In genomic region chr3:187186375-187186774, GRCh38 we compare ENCODE assay signal across 16 cellular contexts. TPM values are rescaled to one million over a fixed set of nuclear protein-coding genes. Genes with fewer than 3 reads are reported as not detected.
DNase-seq lines count a peak whose midpoint lies in the region; ATAC-seq, FAIRE-seq and TF ChIP-seq lines count a peak whose summit lies in the region.
"Had no signal": no experiment of that assay in that cellular context is flagged by ENCODE, and none has a peak within 500 bp of the region (broad histone marks: within the 10 kb centered on the region; RNA-seq: fewer than 3 reads in every experiment).

No MANE protein-coding gene starts in this region.

- TF ChIP-seq RAD21 in HCT116 (IDR thresholded peaks at IDR 0.05; ENCODE audit: low read depth) (no peak), K562 (CRISPR knock-in tag; conservative IDR thresholded peaks at IDR 0.05 in 1 of 2, IDR thresholded peaks at IDR 0.05 in 1 of 2) (no peak)

- peak overlapping the region; percentile 58 for H2AFZ ChIP-seq in HCT116 (ENCODE audit: low read depth, low read length, poor library complexity, severe bottlenecking)
- peak overlapping the region; percentile 43 for H2AFZ ChIP-seq in K562 (ENCODE audit: low read depth, low read length)
- no peak overlapping the region for H2AFZ ChIP-seq in keratinocyte (ENCODE audit: control insufficient read depth, low read length)

- peaks cover 7 to 21% of the 10 kb centered on the region in 2 experiments; a peak in 3 of 4 replicates for H3K4me1 ChIP-seq in HCT116 (ENCODE audit: control insufficient read depth in 1 of 2, insufficient read depth in 2 of 2, low read length in 2 of 2)
- H3K4me1 ChIP-seq in K562 (replicated peaks in 1 of 2; ENCODE audit: control insufficient read depth in 2 of 2, insufficient read depth in 2 of 2, low read length in 2 of 2) = peaks cover 3 to 15% of the 10 kb centered on the region in 2 experiments; a peak in 3 of 5 replicates
- peaks cover 28% of the 10 kb centered on the region for H3K4me1 ChIP-seq in keratinocyte (ENCODE audit: control insufficient read depth, extremely low read depth, insufficient read depth, low read length)

- ATAC-seq in HCT116 (peak; percentile 42), K562 (no peak; the same call in 2 of the 3 replicates)

- no peaks in the 10 kb centered on the region for H3K9me2 ChIP-seq in HCT116 (ENCODE audit: insufficient read depth)

- intact Hi-C loops in HCT116 (cut with micrococcal nuclease) (no loop called here), K562 (cut with micrococcal nuclease) (no loop called here)

- H3K9me1 ChIP-seq in K562 (ENCODE audit: control insufficient read depth, insufficient read depth, low read length) (no peaks in the 10 kb centered on the region), keratinocyte (ENCODE audit: control insufficient read depth, extremely low read depth, insufficient read depth, low read length) (no peaks in the 10 kb centered on the region)

- 0 out of 2 replicates have a peak, but pooled peaks cover under 1% of the 10 kb centered on the region for H3K27me3 ChIP-seq in HCT116 (ENCODE audit: insufficient read depth, low read length)
- peaks cover 7 to 14% of the 10 kb centered on the region in 2 experiments; a peak in 3 of 5 replicates for H3K27me3 ChIP-seq in K562 (ENCODE audit: control insufficient read depth in 2 of 2, insufficient read depth in 2 of 2, low read length in 2 of 2)
- no peaks in the 10 kb centered on the region for H3K27me3 ChIP-seq in keratinocyte (ENCODE audit: control insufficient read depth, extremely low read depth, insufficient read depth, low read length)
- no peaks in the 10 kb centered on the region for H3K27me3 ChIP-seq in MG63
- H3K27me3 ChIP-seq: neutrophil, upper lobe of right lung had no signal

- TF ChIP-seq EP300 in K562 (IDR thresholded peaks at IDR 0.05; ENCODE audit: low read length) = no peak

- no peaks in the 10 kb centered on the region for H4K20me1 ChIP-seq in HCT116 (ENCODE audit: insufficient read depth)
- no peaks in the 10 kb centered on the region for H4K20me1 ChIP-seq in K562 (replicated peaks; ENCODE audit: control insufficient read depth, insufficient read depth, low read length)
- no peaks in the 10 kb centered on the region for H4K20me1 ChIP-seq in keratinocyte (ENCODE audit: control insufficient read depth, extremely low read depth, insufficient read depth, low read length)

- FAIRE-seq in K562 (lab: Jason Lieb, UNC) = no peak
- no peak for FAIRE-seq in keratinocyte (lab: Jason Lieb, UNC)
- peak; percentile 30 for FAIRE-seq in urothelium cell line (lab: Jason Lieb, UNC)

- RAD21 ChIA-PET in HCT116 (lab: Charles Lee; ENCODE audit: low non-redundant PET in 1 of 2, low total read pairs in 2 of 2, uncharacterized antibody in 2 of 2, unreplicated experiment in 2 of 2) = no interaction called here

- in situ Hi-C loops in K562 (cut with MboI) = no loop called here

- no TSS peak for BruUV-seq in HCT116 (replicated peaks; lab: Mats Ljungman, UMichigan)
- BruUV-seq in K562 (replicated peaks; lab: Mats Ljungman, UMichigan) = no TSS peak

- H3K27ac ChIP-seq in HCT116 (ENCODE audit: low read depth, low read length) = no peak overlapping the region
- peak overlapping the region; percentile 36; the same call in 1 of the 3 replicates for H3K27ac ChIP-seq in K562 (ENCODE audit: extremely low read depth, low read depth, low read length)
- no peak overlapping the region for H3K27ac ChIP-seq in keratinocyte (ENCODE audit: control insufficient read depth, insufficient read depth, low read length)
- H3K27ac ChIP-seq: neutrophil had no signal

- POLR2A ChIA-PET in HCT116 (lab: Charles Lee) = no interaction called here
- POLR2A ChIA-PET in K562 (lab: Yijun Ruan, JAX) = interaction anchor here (0.8 kb wide), 1 partner anchor 13 kb away, joined by 3 read pairs; no protein-coding TSS in a partner anchor

- dilution Hi-C loops in keratinocyte (cut with MboI; ENCODE audit: extremely low pct_ligation_motif_present, low sequenced_read_pairs) = no loop called here

- no peak for DNase-seq in HCT116 (ENCODE audit: low read depth, low spot score)
- DNase-seq in K562 (ENCODE audit: extremely low read depth in 1 of 4, low spot score in 3 of 4) = no peak
- no peak for DNase-seq in keratinocyte (ENCODE audit: low read depth, low spot score)
- DNase-seq in urothelium cell line (ENCODE audit: low spot score) = no peak
- DNase-seq in NK-92 treated with Interleukin-12 subunit alpha and Interleukin-12 subunit beta, amount 100 ng/mL, for 24 hours (lab: John Stamatoyannopoulos, UW) = no peak
- DNase-seq in MG63 = no peak
- DNase-seq in medulla oblongata (ENCODE audit: extremely low spot score) = no peak
- no peak for DNase-seq in NCI-H1694 (lab: John Stamatoyannopoulos, UW)
- DNase-seq: activated CD4-positive, alpha-beta T cell treated with anti-CD3 and anti-CD28 coated beads, Interleukin-2, amount 50 U/mL, for 48 hours; amygdala; C1 segment of cervical spinal cord; dermis blood vessel endothelial cell; DND-41; NCI-H524 treated with DMSO at 0.1 percent for 48 hours; upper lobe of right lung had no signal

- TF ChIP-seq CTCF in HCT116 (IDR thresholded peaks at IDR 0.05 in 2 of 3, conservative IDR thresholded peaks at IDR 0.05 in 1 of 3; ENCODE audit: borderline replicate concordance in 1 of 3, insufficient read depth in 1 of 3, low read depth in 2 of 3, low read length in 2 of 3) (no peak), K562 (IDR thresholded peaks at IDR 0.05 in 2 of 3, conservative IDR thresholded peaks at IDR 0.05 in 1 of 3; ENCODE audit: insufficient read depth in 2 of 3, low read depth in 1 of 3, low read length in 3 of 3) (no peak), keratinocyte (optimal IDR thresholded peaks at IDR 0.05 in 1 of 3, IDR thresholded peaks at IDR 0.05 in 1 of 3, conservative IDR thresholded peaks at IDR 0.05 in 1 of 3; ENCODE audit: extremely low read depth in 1 of 3, insufficient read depth in 2 of 3, low read length in 3 of 3) (no peak)

- CTCF ChIA-PET in HCT116 (lab: Charles Lee) (interaction anchor here (1.1 kb wide), 1 partner anchor 21 kb away, joined by 3 read pairs; no protein-coding TSS in a partner anchor), K562 (lab: Yijun Ruan, JAX; ENCODE audit: low intra/inter-chr PET ratio) (no interaction called here)

- H3K9ac ChIP-seq in HCT116 (ENCODE audit: low read length) (no peak overlapping the region), K562 (ENCODE audit: insufficient read depth in 1 of 2, low read depth in 2 of 2, low read length in 2 of 2) (no peak overlapping the region), keratinocyte (ENCODE audit: control insufficient read depth, extremely low read depth, insufficient read depth, low read length) (no peak overlapping the region)

- H3K9me3 ChIP-seq in HCT116 (ENCODE audit: control insufficient read depth in 1 of 2, insufficient read depth in 1 of 2, low read depth in 1 of 2, low read length in 2 of 2) = no peaks in the 10 kb centered on the region
- H3K9me3 ChIP-seq in K562 (replicated peaks; ENCODE audit: control insufficient read depth, insufficient read depth, low read depth, low read length) = no peaks in the 10 kb centered on the region
- H3K9me3 ChIP-seq in keratinocyte (ENCODE audit: control insufficient read depth, low read depth, low read length) = no peaks in the 10 kb centered on the region
- H3K9me3 ChIP-seq in MG63 = no peaks in the 10 kb centered on the region
- H3K9me3 ChIP-seq: neutrophil, upper lobe of right lung had no signal

- H3K4me3 ChIP-seq in HCT116 (replicated peaks in 1 of 2; ENCODE audit: low read depth in 1 of 2, low read length in 2 of 2) = no peak overlapping the region
- no peak overlapping the region for H3K4me3 ChIP-seq in K562
- H3K4me3 ChIP-seq in keratinocyte (ENCODE audit: control insufficient read depth in 2 of 3, extremely low read depth in 1 of 3, insufficient read depth in 2 of 3, low read depth in 1 of 3, low read length in 3 of 3) = no peak overlapping the region
- H3K4me3 ChIP-seq in MG63 = no peak overlapping the region
- H3K4me3 ChIP-seq: upper lobe of right lung had no signal

- H3K36me3 ChIP-seq in HCT116 (ENCODE audit: control insufficient read depth in 1 of 2, insufficient read depth in 2 of 2, low read length in 2 of 2) (no peaks in the 10 kb centered on the region), K562 (ENCODE audit: control insufficient read depth, insufficient read depth, low read length) (no peaks in the 10 kb centered on the region), keratinocyte (ENCODE audit: control insufficient read depth in 2 of 2, extremely low read depth in 1 of 2, insufficient read depth in 2 of 2, low read length in 2 of 2) (no peaks in the 10 kb centered on the region), MG63 (no peaks in the 10 kb centered on the region)
- H3K36me3 ChIP-seq: neutrophil, upper lobe of right lung had no signal

- H3K79me2 ChIP-seq in HCT116 (ENCODE audit: insufficient read depth, low read length) (no peaks in the 10 kb centered on the region), K562 (ENCODE audit: control insufficient read depth, insufficient read depth, low read length) (no peaks in the 10 kb centered on the region), keratinocyte (ENCODE audit: control insufficient read depth, insufficient read depth, low read length) (no peaks in the 10 kb centered on the region)

- TF ChIP-seq POLR2A in HCT116 (IDR thresholded peaks at IDR 0.05; ENCODE audit: borderline replicate concordance, extremely low read depth, insufficient read depth, insufficient read length) (no peak), K562 (conservative IDR thresholded peaks at IDR 0.05) (no peak)

- H3K4me2 ChIP-seq in HCT116 (ENCODE audit: low read length) (peak overlapping the region; percentile 39), K562 (ENCODE audit: insufficient read depth, low read length) (no peak overlapping the region), keratinocyte (ENCODE audit: control insufficient read depth, extremely low read depth, insufficient read depth, low read depth, low read length) (peak overlapping the region; percentile 20)

- WGBS in K562 (ENCODE audit: insufficient coverage, low coverage, missing lambda C conversion rate) = 12% methylated on average over 2 of the region's 2 CpGs

RNA-seq across cellular contexts. Expression of gene RTP1, which starts 10.9 kb away (rescaled TPM):
- not detected for total RNA-seq in HCT116 (2021; ENCODE audit: unreplicated experiment)
- not detected in 2 replicates for polyA plus RNA-seq in HCT116 (2012)
- total RNA-seq in K562 (2011; cell fraction: chromatin; rRNA removed; ENCODE audit: low replicate concordance) = not detected in 2 replicates
- not detected in 2 replicates for total RNA-seq in K562 (2011; cell fraction: nucleolus; rRNA removed)
- not detected in 2 replicates for total RNA-seq in K562 (2011; cell fraction: nucleoplasm; rRNA removed)
- total RNA-seq in K562 (2014; rRNA removed) = not detected in 2 replicates
- not detected in 2 replicates for total RNA-seq in K562 (2014; rRNA removed; fragmentation: Illumina TruSeq; extraction: Trizol)
- not detected in 2 replicates for total RNA-seq in K562 (2015; rRNA removed; fragmentation: Illumina TruSeq; extraction: Trizol)
- not detected in 2 replicates for total RNA-seq in K562 (2021)
- polyA plus RNA-seq in K562 (2011; rRNA removed) = not detected in 2 replicates
- not detected in 2 replicates for polyA plus RNA-seq in K562 (2011; cell fraction: cytosol; rRNA removed)
- not detected in 2 replicates for polyA plus RNA-seq in K562 (2011; cell fraction: nucleus; rRNA removed)
- not detected in 2 replicates for polyA plus RNA-seq in K562 (2012)
- polyA plus RNA-seq in K562 (2014; fragmentation: Illumina TruSeq; extraction: Trizol) = not detected in 2 replicates
- polyA plus RNA-seq in K562 (2014; fragmentation: Nextera tagmentation; extraction: Ambion mirVana) = not detected
- polyA plus RNA-seq in K562 (2014; rRNA removed) = not detected in 2 replicates
- not detected in 2 replicates for polyA minus RNA-seq in K562 (2011; rRNA and poly(A)+ RNA removed)
- not detected in 2 replicates for polyA minus RNA-seq in K562 (2011; cell fraction: cytosol; rRNA and poly(A)+ RNA removed)
- polyA minus RNA-seq in K562 (2011; cell fraction: nucleus; rRNA and poly(A)+ RNA removed) = not detected in 2 replicates
- polyA plus RNA-seq in keratinocyte = not detected in 3 replicates
- not detected for polyA plus RNA-seq in keratinocyte (2011; ENCODE audit: low read depth)
- polyA plus RNA-seq in keratinocyte (2011; cell fraction: cytosol; rRNA removed) = not detected in 2 replicates
- not detected in 2 replicates for polyA plus RNA-seq in keratinocyte (2011; cell fraction: nucleus; rRNA removed)
- polyA plus RNA-seq in keratinocyte (2012; ENCODE audit: low replicate concordance) = not detected in 2 replicates
- polyA minus RNA-seq in keratinocyte = not detected in 3 replicates
- not detected for polyA minus RNA-seq in keratinocyte (2011; cell fraction: cytosol; rRNA and poly(A)+ RNA removed)
- polyA minus RNA-seq in keratinocyte (2011; cell fraction: nucleus; rRNA and poly(A)+ RNA removed) = not detected in 2 replicates
- not detected in 2 replicates for total RNA-seq in MG63 (2014; rRNA removed; shearing (Covaris generic); ENCODE audit: low replicate concordance)
- total RNA-seq: dermis blood vessel endothelial cell, upper lobe of right lung had no signal

RNA-seq across cellular contexts. Expression of gene RPL39L, which starts 47.1 kb away (rescaled TPM):
- total RNA-seq in HCT116 (2021; ENCODE audit: unreplicated experiment) (not detected), K562 (2014; rRNA removed) (114 and 122 TPM in 2 replicates), K562 (2014; rRNA removed; fragmentation: Illumina TruSeq; extraction: Trizol) (45.5 and 52.2 TPM in 2 replicates), K562 (2015; rRNA removed; fragmentation: Illumina TruSeq; extraction: Trizol) (62.0 and 65.9 TPM in 2 replicates), K562 (2021) (36.5 and 38.7 TPM in 2 replicates)
- not detected in 2 replicates for polyA plus RNA-seq in HCT116 (2012)
- 5.1 and 5.8 TPM in 2 replicates for total RNA-seq in K562 (2011; cell fraction: chromatin; rRNA removed; ENCODE audit: low replicate concordance)
- 8.9 and 9.5 TPM in 2 replicates for total RNA-seq in K562 (2011; cell fraction: nucleolus; rRNA removed)
- 9.7 and 15.8 TPM in 2 replicates for total RNA-seq in K562 (2011; cell fraction: nucleoplasm; rRNA removed)
- polyA plus RNA-seq in K562 (2011; rRNA removed) (64.4 and 74.1 TPM in 2 replicates), K562 (2014; fragmentation: Illumina TruSeq; extraction: Trizol) (44.5 and 58.3 TPM in 2 replicates), K562 (2014; fragmentation: Nextera tagmentation; extraction: Ambion mirVana) (10 to 100 TPM; 15.0 to 31.4 TPM), K562 (2014; rRNA removed) (62.8 and 81.0 TPM in 2 replicates), keratinocyte (10.3 to 20.0 TPM (median 10.9 TPM) in 3 replicates)
- 29.1 and 30.7 TPM in 2 replicates for polyA plus RNA-seq in K562 (2011; cell fraction: cytosol; rRNA removed)
- 15.5 and 18.0 TPM in 2 replicates for polyA plus RNA-seq in K562 (2011; cell fraction: nucleus; rRNA removed)
- 69.6 and 91.3 TPM in 2 replicates for polyA plus RNA-seq in K562 (2012)
- 14.3 and 18.2 TPM in 2 replicates for polyA minus RNA-seq in K562 (2011; rRNA and poly(A)+ RNA removed)
- polyA minus RNA-seq in K562 (2011; cell fraction: cytosol; rRNA and poly(A)+ RNA removed) = 13.0 and 14.4 TPM in 2 replicates
- 10.1 and 12.3 TPM in 2 replicates for polyA minus RNA-seq in K562 (2011; cell fraction: nucleus; rRNA and poly(A)+ RNA removed)
- polyA plus RNA-seq in keratinocyte (2011; ENCODE audit: low read depth) = 4.3 TPM
- polyA plus RNA-seq in keratinocyte (2011; cell fraction: cytosol; rRNA removed) = 6.0 and 7.1 TPM in 2 replicates
- 1.5 and 2.3 TPM in 2 replicates for polyA plus RNA-seq in keratinocyte (2011; cell fraction: nucleus; rRNA removed)
- polyA plus RNA-seq in keratinocyte (2012; ENCODE audit: low replicate concordance) = 11.2 and 26.7 TPM in 2 replicates
- polyA minus RNA-seq in keratinocyte = 0.96 to 1.6 TPM (median 1.0 TPM) in 3 replicates
- 10.4 TPM for polyA minus RNA-seq in keratinocyte (2011; cell fraction: cytosol; rRNA and poly(A)+ RNA removed)
- 1.2 and 1.7 TPM in 2 replicates for polyA minus RNA-seq in keratinocyte (2011; cell fraction: nucleus; rRNA and poly(A)+ RNA removed)
- total RNA-seq in MG63 (2014; rRNA removed; shearing (Covaris generic); ENCODE audit: low replicate concordance) = 145 and 309 TPM in 2 replicates
